ENCODE assay signal across 8 cellular contexts in genomic region chr1:70354332-70355110, GRCh38. TPM values are rescaled to one million over a fixed set of nuclear protein-coding genes. Genes with fewer than 3 reads are reported as not detected.
A peak's percentile ranks its signal among the peaks of the same experiment; 100 is the strongest.
DNase-seq lines count a peak whose midpoint lies in the region; ATAC-seq lines count a peak whose summit lies in the region.

Gene ANKRD13C (minus strand): TSS chr1:70354722. CDS start chr1:70354408, 314 bp downstream.

- no peaks in the 10 kb centered on the region for H3K27me3 Mint-ChIP-seq in effector memory CD8-positive, alpha-beta T cell

- DNase-seq in CMK (ENCODE audit: low read depth) (peak; percentile 78), HS-5 (ENCODE audit: low read depth) (peak; percentile 90), medulla oblongata (ENCODE audit: extremely low spot score) (peak; percentile 97)
- DNase-seq in NK-92 treated with Interleukin-12 subunit alpha and Interleukin-12 subunit beta, amount 100 ng/mL, for 24 hours (lab: John Stamatoyannopoulos, UW) = peak; percentile 83
- DNase-seq in effector memory CD8-positive, alpha-beta T cell = peak; percentile 85 to 91 (median 87)
- peak; percentile 80 for DNase-seq in stimulated activated CD8-positive, alpha-beta memory T cell treated with anti-CD3 and anti-CD28 coated beads, Interleukin-12 subunit alpha, Interleukin-12 subunit beta, amount 100 ng/mL, for 1 hour (ENCODE audit: low read depth)

- H3K4me3 Mint-ChIP-seq in effector memory CD8-positive, alpha-beta T cell = peak within 1 kb of the TSS; percentile 92 to 98

- ATAC-seq in GM19468 (IDR thresholded peaks at IDR 0.05; ENCODE audit: extremely low read depth, unreplicated experiment) = peak; percentile 69
- ATAC-seq in effector memory CD8-positive, alpha-beta T cell (replicated peaks) = peak; percentile 85

- H3K9me3 Mint-ChIP-seq in effector memory CD8-positive, alpha-beta T cell = no peaks in the 10 kb centered on the region

- H3K4me1 Mint-ChIP-seq in effector memory CD8-positive, alpha-beta T cell (ENCODE audit: low read depth in 2 of 2) = peaks cover 25 to 39% of the 10 kb centered on the region in 2 donors

- CTCF ChIA-PET in activated CD8-positive, alpha-beta memory T cell treated with anti-CD3 and anti-CD28 coated beads for 36 hours (lab: Charles Lee) = interaction anchor here (0.9 to 1.2 kb wide), 2 partner anchors 56 to 134 kb away, joined by 3 to 4 read pairs; partner anchors contain the start of genes CTH and SRSF11

- H3K27ac Mint-ChIP-seq in effector memory CD8-positive, alpha-beta T cell = peak within 1 kb of the TSS; percentile 99 to 100

- H3K36me3 Mint-ChIP-seq in effector memory CD8-positive, alpha-beta T cell (ENCODE audit: insufficient read depth) = peaks cover 24% of the 10 kb centered on the region

- POLR2A ChIA-PET in activated CD8-positive, alpha-beta memory T cell treated with anti-CD3 and anti-CD28 coated beads for 36 hours (lab: Charles Lee) = interaction anchor here (0.6 to 3.6 kb wide), 6 partner anchors 8 to 133 kb away, joined by 3 to 51 read pairs (median 4); partner anchors contain the start of genes CTH and SRSF11

RNA-seq across cellular contexts. Expression of gene ANKRD13C, which starts in this region (rescaled TPM):
- total RNA-seq in activated CD8-positive, alpha-beta memory T cell treated with anti-CD3 and anti-CD28 coated beads for 36 hours = 10 to 100 TPM; 22.2 to 24.8 TPM

Comparison
In these comparisons a context has a peak if more than half of its experiments do, and no peak if none do; other contexts are left out.
1. Peak in every context shown above with its lines: DNase-seq and ATAC-seq.